In the genomic region with DNA sequence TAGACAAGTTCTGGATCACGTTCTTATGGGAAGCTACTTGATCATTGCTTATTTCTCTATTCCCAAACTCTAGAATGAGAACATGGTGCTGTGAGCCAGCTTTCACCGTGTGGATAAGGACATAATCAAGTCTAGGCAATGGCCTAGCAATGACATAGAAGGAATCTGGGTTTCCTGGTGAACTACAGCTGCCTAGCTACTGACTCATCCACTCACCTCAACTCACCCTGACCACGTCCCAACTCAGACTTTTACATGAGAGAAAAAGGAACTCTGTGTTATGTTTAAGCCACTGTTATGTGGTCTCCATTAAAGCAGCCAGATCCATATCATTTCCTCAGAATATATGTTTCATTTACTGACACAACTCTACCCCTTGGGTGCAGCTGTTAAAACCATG, we compare ENCODE assay signal across 11 cellular contexts.
DNase-seq lines count a peak whose midpoint lies in the region; ATAC-seq and TF ChIP-seq lines count a peak whose summit lies in the region.
"Had no signal": no experiment of that assay in that cellular context is flagged by ENCODE, and none has a peak within 500 bp of the region (broad histone marks: within the 10 kb centered on the region; RNA-seq: fewer than 3 reads in every experiment).

No MANE protein-coding gene starts in this region.

- no peak for TF ChIP-seq CTCF in fibroblast of mammary gland (conservative IDR thresholded peaks at IDR 0.05; ENCODE audit: control insufficient read depth, insufficient read depth, low read depth, low read length)

- ATAC-seq in stimulated activated effector memory CD8-positive, alpha-beta T cell treated with anti-CD3 and anti-CD28 coated beads, Interleukin-12 subunit alpha, Interleukin-12 subunit beta, amount 100 ng/mL, for 72 hours: peak; percentile 89
- ATAC-seq in HG03108 (IDR thresholded peaks at IDR 0.05; ENCODE audit: unreplicated experiment): no peak

- no peak overlapping the region for H3K4me3 Mint-ChIP-seq in stimulated activated effector memory CD8-positive, alpha-beta T cell treated with anti-CD3 and anti-CD28 coated beads, Interleukin-12 subunit alpha, Interleukin-12 subunit beta, amount 100 ng/mL, for 72 hours
- H3K4me3 Mint-ChIP-seq: H9 had no signal

- peak; percentile 81 for DNase-seq in HCEC 1CT
- peak; percentile 19 for DNase-seq in OCI-M1 (lab: John Stamatoyannopoulos, UW)
- peak; percentile 69 for DNase-seq in fibroblast of mammary gland (ENCODE audit: low read depth)
- DNase-seq in stimulated activated effector memory CD8-positive, alpha-beta T cell treated with anti-CD3 and anti-CD28 coated beads, Interleukin-12 subunit alpha, Interleukin-12 subunit beta, amount 100 ng/mL, for 72 hours (ENCODE audit: low spot score in 2 of 2): no peak
- DNase-seq in NCI-H2171 (lab: John Stamatoyannopoulos, UW): no peak
- no peak for DNase-seq in caudate nucleus (lab: John Stamatoyannopoulos, UW)
- DNase-seq: activated CD8-positive, alpha-beta memory T cell treated with anti-CD3 and anti-CD28 coated beads, Interleukin-2, amount 50 U/mL, for 4 hours; H9; midbrain; MV-4-11 had no signal

- no peaks in the 10 kb centered on the region for H3K4me1 Mint-ChIP-seq in stimulated activated effector memory CD8-positive, alpha-beta T cell treated with anti-CD3 and anti-CD28 coated beads, Interleukin-12 subunit alpha, Interleukin-12 subunit beta, amount 100 ng/mL, for 72 hours

- H3K4me3 ChIP-seq in fibroblast of mammary gland (ENCODE audit: control insufficient read depth, low read depth, low read length): no peak overlapping the region

- H3K27ac ChIP-seq in caudate nucleus (ENCODE audit: low read depth, low read length): no peak overlapping the region

- no peaks in the 10 kb centered on the region for H3K9me3 Mint-ChIP-seq in stimulated activated effector memory CD8-positive, alpha-beta T cell treated with anti-CD3 and anti-CD28 coated beads, Interleukin-12 subunit alpha, Interleukin-12 subunit beta, amount 100 ng/mL, for 72 hours
- H3K9me3 Mint-ChIP-seq: H9 had no signal

- H3K36me3 Mint-ChIP-seq in stimulated activated effector memory CD8-positive, alpha-beta T cell treated with anti-CD3 and anti-CD28 coated beads, Interleukin-12 subunit alpha, Interleukin-12 subunit beta, amount 100 ng/mL, for 72 hours: no peaks in the 10 kb centered on the region

- no peak overlapping the region for H3K27ac Mint-ChIP-seq in stimulated activated effector memory CD8-positive, alpha-beta T cell treated with anti-CD3 and anti-CD28 coated beads, Interleukin-12 subunit alpha, Interleukin-12 subunit beta, amount 100 ng/mL, for 72 hours
- H3K27ac Mint-ChIP-seq: H9 had no signal

Comparison
In these comparisons a context has a peak if more than half of its experiments do, and no peak if none do; other contexts are left out.
1. DNase-seq: peak in HCEC 1CT (single experiment), OCI-M1 (single experiment) and fibroblast of mammary gland (single experiment); none in stimulated activated effector memory CD8-positive, alpha-beta T cell treated with anti-CD3 and anti-CD28 coated beads, Interleukin-12 subunit alpha, Interleukin-12 subunit beta, amount 100 ng/mL, for 72 hours (0 of 2), NCI-H2171 (single experiment) and caudate nucleus (0 of 61).